19 cellular contexts compared by ENCODE assay signal in the genomic region with DNA sequence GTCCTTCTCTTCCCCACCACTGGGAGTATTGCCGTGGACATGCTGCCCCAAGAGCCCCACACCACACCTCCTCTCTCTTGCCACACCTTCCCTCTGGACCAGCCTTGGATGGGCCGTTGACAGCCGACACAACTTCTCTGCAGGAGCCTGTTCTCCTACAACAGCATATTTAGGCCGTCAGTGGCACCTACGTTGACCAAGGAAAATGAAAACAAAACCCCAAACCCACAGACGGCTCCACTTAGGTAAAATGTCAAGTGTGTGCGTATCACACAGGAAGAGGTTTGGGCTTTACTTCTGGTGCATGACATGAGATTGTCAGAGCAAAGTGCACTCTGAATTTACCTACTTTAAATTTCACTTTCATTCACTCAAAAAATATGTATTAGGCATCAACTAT.
DNase-seq lines count a peak whose midpoint lies in the region; ATAC-seq and TF ChIP-seq lines count a peak whose summit lies in the region.
"Had no signal": no experiment of that assay in that cellular context is flagged by ENCODE, and none has a peak within 500 bp of the region (broad histone marks: within the 10 kb centered on the region; RNA-seq: fewer than 3 reads in every experiment).

No MANE protein-coding gene starts in this region.

- peaks cover 0 to 7% of the 10 kb centered on the region in 2 donors for H3K9me3 Mint-ChIP-seq in effector memory CD8-positive, alpha-beta T cell
- peaks cover 0 to 8% of the 10 kb centered on the region in 2 donors for H3K9me3 Mint-ChIP-seq in stimulated activated naive CD8-positive, alpha-beta T cell treated with anti-CD3 and anti-CD28 coated beads, Interleukin-15, amount 100 ng/mL, for 72 hours
- peaks cover 2% of the 10 kb centered on the region for H3K9me3 Mint-ChIP-seq in glutamatergic neuron (ENCODE audit: unreplicated experiment)
- H3K9me3 Mint-ChIP-seq: GM23338 had no signal

- H3K27ac Mint-ChIP-seq in T-helper 17 cell, result no peak overlapping the region
- H3K27ac Mint-ChIP-seq in effector memory CD8-positive, alpha-beta T cell, result peak overlapping the region; percentile 76 to 78
- H3K27ac Mint-ChIP-seq in stimulated activated naive CD8-positive, alpha-beta T cell treated with anti-CD3 and anti-CD28 coated beads, Interleukin-15, amount 100 ng/mL, for 72 hours, result peak overlapping the region; percentile 44 to 90
- no peak overlapping the region for H3K27ac Mint-ChIP-seq in glutamatergic neuron (ENCODE audit: unreplicated experiment)
- H3K27ac Mint-ChIP-seq: GM23338 had no signal

- H3K36me3 Mint-ChIP-seq in T-helper 17 cell (ENCODE audit: low read depth) (no peaks in the 10 kb centered on the region), glutamatergic neuron (ENCODE audit: unreplicated experiment) (peaks cover 23% of the 10 kb centered on the region)
- peaks cover 4% of the 10 kb centered on the region for H3K36me3 Mint-ChIP-seq in effector memory CD8-positive, alpha-beta T cell (ENCODE audit: insufficient read depth)

- TF ChIP-seq CTCF in glutamatergic neuron (IDR thresholded peaks at IDR 0.05; ENCODE audit: partially characterized antibody, unreplicated experiment), result no peak

- H3K4me1 Mint-ChIP-seq in T-helper 17 cell (peaks cover 10% of the 10 kb centered on the region), glutamatergic neuron (ENCODE audit: low read depth, unreplicated experiment) (no peaks in the 10 kb centered on the region)
- H3K4me1 Mint-ChIP-seq in effector memory CD8-positive, alpha-beta T cell (ENCODE audit: low read depth in 2 of 2), result peaks cover 15 to 26% of the 10 kb centered on the region in 2 donors
- H3K4me1 Mint-ChIP-seq in stimulated activated naive CD8-positive, alpha-beta T cell treated with anti-CD3 and anti-CD28 coated beads, Interleukin-15, amount 100 ng/mL, for 72 hours, result peaks cover 25% of the 10 kb centered on the region
- H3K4me1 Mint-ChIP-seq: GM23338 had no signal

- no peaks in the 10 kb centered on the region for H3K9me3 ChIP-seq in T-helper 17 cell (ENCODE audit: control insufficient read depth, low read length, poor library complexity, severe bottlenecking)
- H3K9me3 ChIP-seq: suprapubic skin had no signal

- DNase-seq in activated gamma-delta T cell treated with Interleukin-2 at 50 U/mL for 16 hours (peak; percentile 11), activated gamma-delta T cell (lab: John Stamatoyannopoulos, UW) (no peak), T-helper 17 cell (no peak), glutamatergic neuron (no peak), SKM-1 (lab: John Stamatoyannopoulos, UW; ENCODE audit: unreplicated experiment) (no peak)
- peak; percentile 20 to 33 (median 33) for DNase-seq in effector memory CD8-positive, alpha-beta T cell
- DNase-seq in stimulated activated naive CD8-positive, alpha-beta T cell treated with anti-CD3 and anti-CD28 coated beads, Interleukin-15, amount 100 ng/mL, for 72 hours, result peak; percentile 5 to 37
- DNase-seq in stimulated activated naive CD4-positive, alpha-beta T cell treated with Interleukin-2 at 50 U/mL for 16 hours (lab: John Stamatoyannopoulos, UW), result no peak
- DNase-seq: activated T-cell treated with anti-CD3 and anti-CD28 coated beads, Interleukin-2, amount 50 U/mL, for 1 hour; erythroblast; foreskin melanocyte; GDM1; hippocampal formation; NCI-H1436 treated with DMSO at 0.1 percent for 48 hours; NCI-H2171 treated with DMSO at 0.1 percent for 48 hours; NCI-H526; stimulated activated CD8-positive, alpha-beta memory T cell treated with anti-CD3 and anti-CD28 coated beads, Interleukin-4, amount 100 ng/mL, for 48 hours had no signal

- no peaks in the 10 kb centered on the region for H3K27me3 Mint-ChIP-seq in T-helper 17 cell
- H3K27me3 Mint-ChIP-seq in effector memory CD8-positive, alpha-beta T cell, result no peaks in the 10 kb centered on the region
- H3K27me3 Mint-ChIP-seq in stimulated activated naive CD8-positive, alpha-beta T cell treated with anti-CD3 and anti-CD28 coated beads, Interleukin-15, amount 100 ng/mL, for 72 hours, result no peaks in the 10 kb centered on the region
- peaks cover 1% of the 10 kb centered on the region for H3K27me3 Mint-ChIP-seq in glutamatergic neuron (ENCODE audit: unreplicated experiment)

- no peak overlapping the region for H3K4me3 Mint-ChIP-seq in T-helper 17 cell
- H3K4me3 Mint-ChIP-seq in effector memory CD8-positive, alpha-beta T cell, result peak overlapping the region; percentile 65 to 68
- peak overlapping the region; percentile 52 to 77 for H3K4me3 Mint-ChIP-seq in stimulated activated naive CD8-positive, alpha-beta T cell treated with anti-CD3 and anti-CD28 coated beads, Interleukin-15, amount 100 ng/mL, for 72 hours
- H3K4me3 Mint-ChIP-seq in glutamatergic neuron (ENCODE audit: unreplicated experiment), result no peak overlapping the region
- H3K4me3 Mint-ChIP-seq: GM23338 had no signal

- ATAC-seq in T-helper 17 cell, result peak; percentile 40
- ATAC-seq in effector memory CD8-positive, alpha-beta T cell (replicated peaks), result peak; percentile 98
- peak; percentile 92 for ATAC-seq in stimulated activated naive CD8-positive, alpha-beta T cell treated with anti-CD3 and anti-CD28 coated beads, Interleukin-15, amount 100 ng/mL, for 72 hours
- ATAC-seq: GM23338 had no signal

Comparison
In these comparisons a context has a peak if more than half of its experiments do, and no peak if none do; other contexts are left out.
1. DNase-seq: peak in activated gamma-delta T cell treated with Interleukin-2 at 50 U/mL for 16 hours (single experiment), effector memory CD8-positive, alpha-beta T cell (3 of 3) and stimulated activated naive CD8-positive, alpha-beta T cell treated with anti-CD3 and anti-CD28 coated beads, Interleukin-15, amount 100 ng/mL, for 72 hours (2 of 2); none in activated gamma-delta T cell (single experiment), T-helper 17 cell (0 of 3), stimulated activated naive CD4-positive, alpha-beta T cell treated with Interleukin-2 at 50 U/mL for 16 hours (single experiment), glutamatergic neuron (single experiment) and SKM-1 (single experiment).
2. ATAC-seq: peak in every context shown above with its lines; median percentile 98 in effector memory CD8-positive, alpha-beta T cell; 92 in stimulated activated naive CD8-positive, alpha-beta T cell treated with anti-CD3 and anti-CD28 coated beads, Interleukin-15, amount 100 ng/mL, for 72 hours; 40 in T-helper 17 cell.
3. H3K27ac Mint-ChIP-seq: peak in effector memory CD8-positive, alpha-beta T cell (2 of 2) and stimulated activated naive CD8-positive, alpha-beta T cell treated with anti-CD3 and anti-CD28 coated beads, Interleukin-15, amount 100 ng/mL, for 72 hours (2 of 2); none in T-helper 17 cell (single experiment) and glutamatergic neuron (single experiment).
4. H3K4me3 Mint-ChIP-seq: peak in effector memory CD8-positive, alpha-beta T cell (2 of 2) and stimulated activated naive CD8-positive, alpha-beta T cell treated with anti-CD3 and anti-CD28 coated beads, Interleukin-15, amount 100 ng/mL, for 72 hours (2 of 2); none in T-helper 17 cell (single experiment) and glutamatergic neuron (single experiment).